Comparison of ENCODE assay signal across 11 cellular contexts in the genomic region with DNA sequence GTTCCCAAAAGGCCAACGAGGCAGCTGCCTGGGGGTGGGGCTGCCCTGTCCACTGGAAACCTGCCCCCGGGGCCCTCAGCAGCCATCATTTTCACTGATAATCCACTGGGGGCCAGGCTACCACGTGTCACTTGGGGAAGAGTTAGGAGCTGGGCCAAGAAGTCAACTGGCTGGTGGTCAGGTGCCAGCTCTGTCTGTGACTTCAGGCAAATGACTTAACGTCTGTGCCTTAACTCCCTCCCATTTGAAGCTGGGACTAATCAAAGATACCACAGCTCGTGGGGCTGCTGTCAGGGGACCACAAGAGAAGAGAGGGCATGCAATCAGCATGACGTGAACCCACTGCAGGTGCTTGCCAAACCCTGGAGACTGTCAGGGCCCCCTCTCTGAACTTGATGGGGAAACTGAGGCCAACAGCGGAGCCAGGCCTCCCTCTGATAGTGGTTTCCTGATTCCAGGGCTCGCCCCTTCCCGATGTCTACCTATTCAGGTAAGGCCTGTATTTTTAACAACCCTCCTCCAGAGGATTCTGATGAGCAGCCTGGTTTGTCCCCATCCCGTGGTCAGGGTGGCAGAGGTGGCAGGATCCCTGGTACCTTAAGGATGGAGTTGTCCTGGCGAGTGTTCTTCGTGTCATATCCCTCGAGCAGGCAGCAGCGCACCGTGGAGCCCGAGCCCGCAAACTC. TPM values are rescaled to one million over a fixed set of nuclear protein-coding genes. Genes with fewer than 3 reads are reported as not detected.
DNase-seq lines count a peak whose midpoint lies in the region; ATAC-seq and TF ChIP-seq lines count a peak whose summit lies in the region.
"Had no signal": no experiment of that assay in that cellular context is flagged by ENCODE, and none has a peak within 500 bp of the region (broad histone marks: within the 10 kb centered on the region; RNA-seq: fewer than 3 reads in every experiment).

No MANE protein-coding gene starts in this region.

- peaks cover 8% of the 10 kb centered on the region for H3K4me1 ChIP-seq in OCI-LY7 (ENCODE audit: insufficient read depth, low read length, poor library complexity, severe bottlenecking)

- no peak for ATAC-seq in memory B cell (ENCODE audit: low read depth)

- H3K9me2 ChIP-seq in OCI-LY7 (ENCODE audit: insufficient read depth, low read length) = no peaks in the 10 kb centered on the region

- no peak overlapping the region for H2AFZ ChIP-seq in OCI-LY7 (ENCODE audit: low read length)
- H2AFZ ChIP-seq: GM23248 had no signal

- H3K9me3 Mint-ChIP-seq in activated naive CD8-positive, alpha-beta T cell (ENCODE audit: low read depth) = no peaks in the 10 kb centered on the region
- H3K9me3 Mint-ChIP-seq in memory B cell = no peaks in the 10 kb centered on the region
- H3K9me3 Mint-ChIP-seq: dendritic cell treated with granulocyte-macrophage colony-stimulating factor and Interleukin-4, amounts not matched to agents 40 ng/mL and 50 ng/mL, for 4 days had no signal

- CTCF ChIA-PET in OCI-LY7 (lab: Charles Lee; ENCODE audit: unreplicated experiment) = interaction anchor here (0.5 kb wide), 1 partner anchor 85 kb away, joined by 3 read pairs; no protein-coding TSS in a partner anchor

- BruUV-seq in OCI-LY7 (replicated peaks; lab: Mats Ljungman, UMichigan) = no TSS peak

- no peaks in the 10 kb centered on the region for H3K27me3 Mint-ChIP-seq in activated naive CD8-positive, alpha-beta T cell
- H3K27me3 Mint-ChIP-seq in memory B cell = no peaks in the 10 kb centered on the region
- H3K27me3 Mint-ChIP-seq: B cell had no signal

- H3K27ac ChIP-seq in OCI-LY7 (ENCODE audit: low read depth, low read length, poor library complexity, severe bottlenecking) = no peak overlapping the region
- H3K27ac ChIP-seq: GM23248, upper lobe of left lung had no signal

- peak overlapping the region; percentile 90 for H3K27ac Mint-ChIP-seq in activated naive CD8-positive, alpha-beta T cell
- H3K27ac Mint-ChIP-seq in memory B cell = peak overlapping the region; percentile 85
- H3K27ac Mint-ChIP-seq: dendritic cell treated with granulocyte-macrophage colony-stimulating factor and Interleukin-4, amounts not matched to agents 40 ng/mL and 50 ng/mL, for 4 days had no signal

- H3K36me3 ChIP-seq in OCI-LY7 (ENCODE audit: insufficient read depth, low read length) = peaks cover 67% of the 10 kb centered on the region

- POLR2A ChIA-PET in OCI-LY7 (lab: Charles Lee) = interaction anchor here (1.2 kb wide), 1 partner anchor 85 kb away, joined by 3 read pairs; no protein-coding TSS in a partner anchor

- peaks cover 77% of the 10 kb centered on the region for H3K4me1 Mint-ChIP-seq in activated naive CD8-positive, alpha-beta T cell (ENCODE audit: low read depth)
- peaks cover 13% of the 10 kb centered on the region for H3K4me1 Mint-ChIP-seq in memory B cell

- H3K4me2 ChIP-seq in OCI-LY7 (ENCODE audit: low read length) = no peak overlapping the region
- H3K4me2 ChIP-seq: smooth muscle cell had no signal

- 0 out of 2 replicates have a peak, but pooled peaks cover 5% of the 10 kb centered on the region for H4K20me1 ChIP-seq in OCI-LY7 (ENCODE audit: insufficient read depth, low read length)

- TF ChIP-seq CTCF in OCI-LY7 (conservative IDR thresholded peaks at IDR 0.05; ENCODE audit: low read length) (no peak), GM20000 (IDR thresholded peaks at IDR 0.05; ENCODE audit: extremely low read depth, missing control alignments) (no peak)

- peak overlapping the region; percentile 36 for H3K4me3 Mint-ChIP-seq in activated naive CD8-positive, alpha-beta T cell
- no peak overlapping the region for H3K4me3 Mint-ChIP-seq in memory B cell
- H3K4me3 Mint-ChIP-seq: B cell; dendritic cell treated with granulocyte-macrophage colony-stimulating factor and Interleukin-4, amounts not matched to agents 40 ng/mL and 50 ng/mL, for 4 days had no signal

- DNase-seq in Ammon's horn (ENCODE audit: low spot score) (peak; percentile 80), memory B cell (ENCODE audit: low spot score in 2 of 2) (no peak), OCI-LY7 (ENCODE audit: low spot score) (no peak), GM20000 (ENCODE audit: low spot score) (no peak), retina (no peak)
- DNase-seq: GM23248 had no signal

- H3K79me2 ChIP-seq in OCI-LY7 (ENCODE audit: insufficient read depth, low read depth, low read length) = peaks cover 30% of the 10 kb centered on the region; the same call in 1 of the 2 replicates

- intact Hi-C loops in OCI-LY7 (cut with micrococcal nuclease; ENCODE audit: unreplicated experiment) = no loop called here

- no peak overlapping the region for H3K4me3 ChIP-seq in OCI-LY7 (ENCODE audit: low read depth, low read length, poor library complexity, severe bottlenecking)
- H3K4me3 ChIP-seq: GM23248, smooth muscle cell, upper lobe of left lung had no signal

- H3K36me3 Mint-ChIP-seq in activated naive CD8-positive, alpha-beta T cell = peaks cover 2% of the 10 kb centered on the region
- peaks cover 5% of the 10 kb centered on the region for H3K36me3 Mint-ChIP-seq in memory B cell

- H3K9me3 ChIP-seq in OCI-LY7 (ENCODE audit: low read length) = no peaks in the 10 kb centered on the region
- H3K9me3 ChIP-seq: upper lobe of left lung had no signal

RNA-seq across cellular contexts. Expression of a gene that starts 12.3 kb away (rescaled TPM):
- 31.6 and 49.7 TPM in 2 replicates for total RNA-seq in OCI-LY7 (2014; rRNA removed; shearing (Covaris generic))
- 47.7 and 50.7 TPM in 2 replicates for total RNA-seq in OCI-LY7 (2022)

RNA-seq across cellular contexts. Expression of a gene that starts 19.4 kb away (rescaled TPM):
- 0.59 and 0.95 TPM in 2 replicates for total RNA-seq in OCI-LY7 (2014; rRNA removed; shearing (Covaris generic))
- total RNA-seq in OCI-LY7 (2022) = 4.4 and 4.6 TPM in 2 replicates

RNA-seq across cellular contexts. Expression of a gene that starts 30.8 kb away (rescaled TPM):
- 25.8 and 34.7 TPM in 2 replicates for total RNA-seq in OCI-LY7 (2014; rRNA removed; shearing (Covaris generic))
- 60.1 and 69.1 TPM in 2 replicates for total RNA-seq in OCI-LY7 (2022)

RNA-seq across cellular contexts. Expression of a gene that starts 33.1 kb away (rescaled TPM):
- 112 and 180 TPM in 2 replicates for total RNA-seq in OCI-LY7 (2014; rRNA removed; shearing (Covaris generic))
- 118 and 125 TPM in 2 replicates for total RNA-seq in OCI-LY7 (2022)

RNA-seq across cellular contexts. Expression of a gene that starts 50.6 kb away (rescaled TPM):
- 38.8 and 43.7 TPM in 2 replicates for total RNA-seq in OCI-LY7 (2014; rRNA removed; shearing (Covaris generic))
- 51.3 and 52.7 TPM in 2 replicates for total RNA-seq in OCI-LY7 (2022)
